23 cellular contexts compared by ENCODE assay signal in the genomic region with DNA sequence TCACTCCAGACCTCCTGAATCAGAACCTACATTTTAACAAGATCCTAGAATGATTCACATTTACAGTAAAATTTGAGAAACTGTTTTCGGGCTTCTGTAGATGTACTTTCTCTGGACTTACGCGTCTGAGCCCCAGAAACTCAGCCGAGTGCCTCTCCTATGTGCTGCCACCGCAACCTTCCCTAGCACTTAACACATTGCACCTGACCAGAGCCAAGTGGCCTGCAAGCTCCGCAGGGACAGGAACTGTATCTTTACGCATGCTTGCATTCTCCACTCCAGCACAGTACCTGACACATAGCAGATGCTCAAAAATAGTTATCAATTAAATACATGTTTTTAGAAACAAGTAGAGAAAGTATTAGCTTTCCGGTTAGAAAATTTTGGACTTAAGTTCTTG. TPM values are rescaled to one million over a fixed set of nuclear protein-coding genes. Genes with fewer than 3 reads are reported as not detected.
DNase-seq lines count a peak whose midpoint lies in the region; ATAC-seq, FAIRE-seq and TF ChIP-seq lines count a peak whose summit lies in the region.
"Had no signal": no experiment of that assay in that cellular context is flagged by ENCODE, and none has a peak within 500 bp of the region (broad histone marks: within the 10 kb centered on the region; RNA-seq: fewer than 3 reads in every experiment).

No MANE protein-coding gene starts in this region.

- H3K9me3 ChIP-seq in left ventricle myocardium inferior (replicated peaks) (peaks cover 10% of the 10 kb centered on the region), thyroid gland (no peaks in the 10 kb centered on the region)
- H3K9me3 ChIP-seq: A549 had no signal

- no peak overlapping the region for H3K4me3 ChIP-seq in left ventricle myocardium inferior
- no peak overlapping the region for H3K4me3 ChIP-seq in thyroid gland (replicated peaks in 1 of 3)
- H3K4me3 ChIP-seq: A549 had no signal

- no peak overlapping the region for H3K27ac ChIP-seq in left ventricle myocardium inferior (replicated peaks)
- H3K27ac ChIP-seq in thyroid gland = no peak overlapping the region
- H3K27ac ChIP-seq: 22Rv1, A549 had no signal

- H3K27me3 ChIP-seq in left ventricle myocardium inferior (ENCODE audit: low read depth) (no peaks in the 10 kb centered on the region), thyroid gland (no peaks in the 10 kb centered on the region)

- no peak for TF ChIP-seq CTCF in left ventricle myocardium inferior (IDR thresholded peaks at IDR 0.05; ENCODE audit: borderline replicate concordance)
- TF ChIP-seq CTCF in thyroid gland (IDR thresholded peaks at IDR 0.05) = no peak

- 26 to 49% methylated on average over 8 of the region's 8 CpGs for WGBS in thyroid gland, 2 donors

- H3K36me3 ChIP-seq in left ventricle myocardium inferior (no peaks in the 10 kb centered on the region), thyroid gland (no peaks in the 10 kb centered on the region)

- TF ChIP-seq POLR2A in thyroid gland (IDR thresholded peaks at IDR 0.05) = no peak

- intact Hi-C loops in Right ventricle myocardium superior (cut with DNase I) = no loop called here
- intact Hi-C loops in left ventricle myocardium inferior (cut with micrococcal nuclease) = no loop called here
- intact Hi-C loops in thyroid gland (cut with DNase I) = no loop called here

- peaks cover 14% of the 10 kb centered on the region for H3K4me1 ChIP-seq in left ventricle myocardium inferior
- H3K4me1 ChIP-seq in thyroid gland = peaks cover 0 to 4% of the 10 kb centered on the region in 2 donors
- H3K4me1 ChIP-seq: A549 had no signal

- FAIRE-seq in HTR-8/SVneo (lab: Jason Lieb, UNC) = peak; percentile 38
- FAIRE-seq: A549, D721Med, G401.6, GM12891, GM19239 had no signal

- DNase-seq in Right ventricle myocardium superior (no peak), left ventricle myocardium inferior (no peak), HTR-8/SVneo (ENCODE audit: insufficient read length, low spot score) (no peak), thyroid gland (peak; percentile 84 to 86), glomerular visceral epithelial cell (ENCODE audit: extremely low spot score) (no peak)
- DNase-seq: AML-193; C1 segment of cervical spinal cord; Calu3; CD4-positive, alpha-beta memory T cell; CD4-positive, CD25-positive, alpha-beta regulatory T cell; CD8-positive, alpha-beta memory T cell; COR-L47; DMS79 treated with DMSO at 0.1 percent for 48 hours; GF-D8 had no signal

- ATAC-seq in Right ventricle myocardium superior (ENCODE audit: poor library complexity) (peak; percentile 38), GM21526 (IDR thresholded peaks at IDR 0.05; ENCODE audit: low FRiP score, unreplicated experiment) (no peak)
- ATAC-seq: A549 had no signal

RNA-seq across cellular contexts. Expression of a gene that starts 1.2 kb away (rescaled TPM):
- total RNA-seq in Right ventricle myocardium superior (not detected), left ventricle myocardium inferior (not detected), thyroid gland (not detected)
- total RNA-seq: A172; B cell; CD4-positive, alpha-beta memory T cell; CD4-positive, CD25-positive, alpha-beta regulatory T cell; CD8-positive, alpha-beta memory T cell had no signal

Comparison
In these comparisons a context has a peak if more than half of its experiments do, and no peak if none do; other contexts are left out.
1. DNase-seq: peak in thyroid gland (2 of 2); none in Right ventricle myocardium superior (single experiment), left ventricle myocardium inferior (single experiment), HTR-8/SVneo (single experiment) and glomerular visceral epithelial cell (single experiment).